Comparison of ENCODE assay signal across 12 cellular contexts in the genomic region with DNA sequence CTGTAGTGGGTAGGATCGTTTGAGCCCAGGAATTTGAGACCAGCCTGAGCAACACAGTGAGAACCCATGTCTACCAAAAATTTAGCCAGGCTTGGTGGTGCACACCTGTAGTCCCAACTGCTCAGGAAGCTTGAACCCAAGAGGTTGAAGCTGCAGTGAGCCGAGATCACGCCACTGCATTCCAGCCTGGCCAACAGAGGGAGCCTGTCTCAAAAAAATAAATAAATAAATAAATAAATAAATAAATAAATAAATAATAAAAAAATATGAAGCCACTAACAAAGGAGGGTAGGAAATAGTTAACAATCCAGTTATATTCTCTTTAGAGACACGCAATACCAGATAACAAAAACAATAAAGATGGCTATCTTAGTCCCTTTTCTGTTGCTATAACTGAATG. TPM values are rescaled to one million over a fixed set of nuclear protein-coding genes. Genes with fewer than 3 reads are reported as not detected.
A peak's percentile ranks its signal among the peaks of the same experiment; 100 is the strongest.
DNase-seq lines count a peak whose midpoint lies in the region; ATAC-seq and TF ChIP-seq lines count a peak whose summit lies in the region.
"Had no signal": no experiment of that assay in that cellular context is flagged by ENCODE, and none has a peak within 500 bp of the region (broad histone marks: within the 10 kb centered on the region; RNA-seq: fewer than 3 reads in every experiment).

No MANE protein-coding gene starts in this region.

- no peak for ATAC-seq in left lung
- ATAC-seq in gastroesophageal sphincter, result no peak
- ATAC-seq: esophagus mucosa had no signal

- no peak overlapping the region for H3K27ac ChIP-seq in AG04450 (ENCODE audit: low read depth, low read length)
- no peak overlapping the region for H3K27ac ChIP-seq in adrenal gland
- H3K27ac ChIP-seq in left lung, result no peak overlapping the region
- H3K27ac ChIP-seq in gastroesophageal sphincter, result no peak overlapping the region

- DNase-seq in AG04450 (ENCODE audit: low read depth, low spot score) (no peak), GM13977 (ENCODE audit: low spot score) (no peak), adrenal gland (no peak), left lung (no peak), DMS79 treated with DMSO at 0.1 percent for 48 hours (lab: John Stamatoyannopoulos, UW) (no peak), Ammon's horn (ENCODE audit: low spot score) (no peak)
- DNase-seq in activated CD4-positive, alpha-beta T cell treated with anti-CD3 and anti-CD28 coated beads, Interleukin-2, amount 50 U/mL, for 48 hours, result no peak
- DNase-seq: COR-L47, Kasumi-1, NCI-H446 treated with DMSO at 0.1 percent for 48 hours had no signal

- TF ChIP-seq EP300 in gastroesophageal sphincter (IDR thresholded peaks at IDR 0.05), result no peak

- no peaks in the 10 kb centered on the region for H3K27me3 ChIP-seq in AG04450 (ENCODE audit: control insufficient read depth, insufficient read depth, low read length)
- H3K27me3 ChIP-seq in adrenal gland, result no peaks in the 10 kb centered on the region
- H3K27me3 ChIP-seq in left lung, result no peaks in the 10 kb centered on the region
- H3K27me3 ChIP-seq in gastroesophageal sphincter, result no peaks in the 10 kb centered on the region

- H3K9me3 ChIP-seq in AG04450 (ENCODE audit: control insufficient read depth, insufficient read depth, low read length) (no peaks in the 10 kb centered on the region), adrenal gland (replicated peaks in 1 of 3) (no peaks in the 10 kb centered on the region), left lung (no peaks in the 10 kb centered on the region), gastroesophageal sphincter (no peaks in the 10 kb centered on the region)

- H3K4me3 ChIP-seq in AG04450 (ENCODE audit: low read depth, low read length) (no peak overlapping the region), adrenal gland (no peak overlapping the region), left lung (no peak overlapping the region), gastroesophageal sphincter (no peak overlapping the region)

- in situ Hi-C loops in GM13977 (cut with MboI; ENCODE audit: low pct_unique_long_range_greater_than_20kb, low sequenced_read_pairs, unreplicated experiment), result no loop called here

- TF ChIP-seq POLR2A in adrenal gland (IDR thresholded peaks at IDR 0.05) (no peak), gastroesophageal sphincter (IDR thresholded peaks at IDR 0.05) (no peak)

- intact Hi-C loops in adrenal gland (cut with DNase I), result no loop called here
- intact Hi-C loops in left lung (cut with DNase I), result no loop called here

- H3K4me1 ChIP-seq in adrenal gland (replicated peaks in 1 of 2), result no peaks in the 10 kb centered on the region
- H3K4me1 ChIP-seq in left lung, result peaks cover 8 to 10% of the 10 kb centered on the region in 2 donors
- H3K4me1 ChIP-seq in gastroesophageal sphincter, result peaks cover 0 to 11% (median 0%) of the 10 kb centered on the region in 3 donors

- CTCF ChIA-PET in AG04450 (lab: Charles Lee), result no interaction called here

- TF ChIP-seq CTCF in AG04450 (IDR thresholded peaks at IDR 0.05; ENCODE audit: low read depth, low read length) (peak; percentile 29; the same call in 1 of the 2 replicates), GM13977 (IDR thresholded peaks at IDR 0.05; ENCODE audit: extremely low read depth, insufficient read depth, missing control alignments) (peak; percentile 6), adrenal gland (IDR thresholded peaks at IDR 0.05) (peak in 4 of 6 experiments; percentile 13 to 48 (median 38)), left lung (IDR thresholded peaks at IDR 0.05) (peak; percentile 20 to 27), gastroesophageal sphincter (IDR thresholded peaks at IDR 0.05) (peak in 2 of 4 experiments; percentile 15 to 33)

- POLR2A ChIA-PET in AG04450 (lab: Yijun Ruan, JAX), result no interaction called here

- H3K36me3 ChIP-seq in adrenal gland (replicated peaks in 1 of 2), result no peaks in the 10 kb centered on the region
- H3K36me3 ChIP-seq in left lung, result no peaks in the 10 kb centered on the region
- H3K36me3 ChIP-seq in gastroesophageal sphincter, result no peaks in the 10 kb centered on the region

- 33 to 38% (median 36%) methylated on average over 4 of the region's 4 CpGs for WGBS in adrenal gland, 4 donors
- 46 to 75% methylated on average over 1 to 3 of the region's 4 CpGs for WGBS in gastroesophageal sphincter (ENCODE audit: low coverage in 1 of 2), 2 donors

RNA-seq across cellular contexts. Expression of a gene that starts 11.9 kb away (rescaled TPM):
- polyA plus RNA-seq in AG04450 (2011; rRNA removed) (10.2 and 10.9 TPM in 2 replicates), adrenal gland (1 to 10 TPM; 1.3 to 8.5 (median 5.3) TPM)
- 2.2 and 3.0 TPM in 2 replicates for polyA minus RNA-seq in AG04450 (2011; rRNA and poly(A)+ RNA removed)
- total RNA-seq in adrenal gland (10 to 100 TPM in 1 of 8 donors, 1 to 10 TPM in 7; 1.1 to 10.7 (median 2.8) TPM), left lung (1 to 10 TPM; 2.5 to 4.7 TPM), gastroesophageal sphincter (10 to 100 TPM in 3 of 4 donors, 1 to 10 TPM in 1; 9.6 to 20.9 (median 14.0) TPM)

RNA-seq across cellular contexts. Expression of a gene that starts 33.6 kb away (rescaled TPM):
- polyA plus RNA-seq in AG04450 (2011; rRNA removed) (7.3 and 8.9 TPM in 2 replicates), adrenal gland (1 to 10 TPM; 1.3 to 5.1 (median 1.9) TPM)
- polyA minus RNA-seq in AG04450 (2011; rRNA and poly(A)+ RNA removed), result 11.9 and 12.9 TPM in 2 replicates
- total RNA-seq in adrenal gland (10 to 100 TPM in 3 of 8 donors, 1 to 10 TPM in 5; 6.1 to 39.1 (median 8.7) TPM), left lung (10 to 100 TPM; 27.4 to 29.6 TPM), gastroesophageal sphincter (10 to 100 TPM in 2 of 4 donors, 1 to 10 TPM in 2; 7.2 to 12.0 (median 10.4) TPM)

RNA-seq across cellular contexts. Expression of a gene that starts 53.2 kb away (rescaled TPM):
- polyA plus RNA-seq in AG04450 (2011; rRNA removed) (110 and 119 TPM in 2 replicates), adrenal gland (100 to 1,000 TPM in 1 of 3 donors, 10 to 100 TPM in 2; 38.3 to 135 (median 68.6) TPM)
- polyA minus RNA-seq in AG04450 (2011; rRNA and poly(A)+ RNA removed), result 47.3 and 51.9 TPM in 2 replicates
- total RNA-seq in adrenal gland (100 to 1,000 TPM in 5 of 8 donors, 10 to 100 TPM in 3; 86.9 to 602 (median 171) TPM), left lung (10 to 100 TPM; 64.1 to 83.4 TPM), gastroesophageal sphincter (100 to 1,000 TPM in 3 of 4 donors, 10 to 100 TPM in 1; 65.6 to 192 (median 138) TPM)
